Comparison of ENCODE assay signal across 14 cellular contexts in the genomic region with DNA sequence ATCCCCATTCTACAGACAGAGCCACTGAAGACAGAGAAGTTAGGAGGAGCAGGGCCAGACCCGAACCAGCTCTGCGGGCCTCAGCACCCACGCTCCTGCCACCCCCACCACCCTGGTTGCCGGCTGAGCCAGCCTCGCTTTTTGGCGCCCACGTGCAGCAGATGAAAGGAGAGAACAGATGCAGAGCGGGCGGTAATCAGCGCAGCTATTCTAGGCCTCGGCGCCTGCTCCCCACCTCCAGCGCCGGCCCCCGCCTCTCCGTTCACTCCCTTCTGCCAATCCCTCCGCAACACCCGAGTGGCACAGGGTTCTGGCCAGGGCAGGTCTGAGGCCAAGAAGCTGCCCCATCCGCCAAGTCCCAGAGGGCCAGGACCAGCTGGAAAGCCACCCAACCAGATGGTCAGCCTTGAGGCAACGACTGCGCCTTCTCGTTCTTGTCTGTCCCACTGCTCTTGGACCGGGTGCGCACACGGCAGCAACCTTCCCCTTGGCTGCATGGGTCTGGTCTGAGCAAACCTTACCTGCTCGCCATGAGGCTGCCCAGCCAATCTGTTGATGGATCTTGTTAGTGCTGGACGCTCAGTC.
"Had no signal": no experiment of that assay in that cellular context is flagged by ENCODE, and none has a peak within 500 bp of the region (broad histone marks: within the 10 kb centered on the region; RNA-seq: fewer than 3 reads in every experiment).

No MANE protein-coding gene starts in this region.

- H3K36me3 ChIP-seq: WERI-Rb-1 had no signal

- DNase-seq: activated CD4-positive, alpha-beta T cell treated with anti-CD3 and anti-CD28 coated beads for 1 hour; activated CD4-positive, alpha-beta T cell treated with anti-CD3 and anti-CD28 coated beads, Interleukin-2, amount 50 U/mL, for 4 hours; activated gamma-delta T cell; central memory CD4-positive, alpha-beta T cell; cortex of kidney; effector CD4-positive, alpha-beta T cell; stimulated activated CD4-positive, alpha-beta T cell treated with anti-CD3 and anti-CD28 coated beads, Interleukin-4, amount 100 ng/mL, for 24 hours; stomach; testis; WERI-Rb-1 had no signal

- H3K27me3 ChIP-seq: esophagus muscularis mucosa, hepatocyte, stomach, testis had no signal

- H3K9me3 ChIP-seq: esophagus muscularis mucosa, stomach, testis had no signal

- ATAC-seq: sciatic nerve; stimulated activated effector memory CD8-positive, alpha-beta T cell treated with anti-CD3 and anti-CD28 coated beads, Interleukin-12 subunit alpha, Interleukin-12 subunit beta, amount 100 ng/mL, for 72 hours had no signal

- H3K4me1 ChIP-seq: stomach, testis had no signal

- H3K4me3 ChIP-seq: esophagus muscularis mucosa, hepatocyte, stomach, testis had no signal
